Comparison of ENCODE assay signal across 32 cellular contexts in the genomic region with DNA sequence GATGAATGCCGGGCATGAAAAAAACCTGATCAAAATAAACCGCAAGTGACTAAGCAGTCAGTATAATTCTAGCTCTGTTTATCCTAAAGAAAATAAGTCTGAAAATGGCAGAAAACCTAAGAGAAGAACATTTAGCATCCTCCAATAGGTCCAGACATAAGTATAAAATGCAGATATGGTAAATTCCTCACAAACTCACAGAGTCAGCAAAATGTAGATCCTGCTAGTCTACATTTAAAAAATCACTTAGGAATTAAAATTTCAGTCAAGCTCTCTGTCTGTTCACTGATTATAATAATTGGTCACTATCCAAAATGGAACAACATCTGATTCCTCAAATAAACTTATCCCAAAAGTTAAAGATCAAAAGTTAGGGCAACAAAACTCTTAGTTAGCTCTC.
DNase-seq lines count a peak whose midpoint lies in the region; ATAC-seq, FAIRE-seq and TF ChIP-seq lines count a peak whose summit lies in the region.
"Had no signal": no experiment of that assay in that cellular context is flagged by ENCODE, and none has a peak within 500 bp of the region (broad histone marks: within the 10 kb centered on the region; RNA-seq: fewer than 3 reads in every experiment).

No MANE protein-coding gene starts in this region.

- H2BK120ac ChIP-seq in IMR-90 (ENCODE audit: low read depth, low read length): no peak overlapping the region

- dilution Hi-C loops in IMR-90 (cut with HindIII; ENCODE audit: low sequenced_read_pairs, unreplicated experiment): no loop called here

- H2BK15ac ChIP-seq in IMR-90 (ENCODE audit: low read depth, low read length): no peak overlapping the region

- BruUV-seq in HepG2 (replicated peaks; lab: Mats Ljungman, UMichigan) (no TSS peak), IMR-90 (replicated peaks; lab: Mats Ljungman, UMichigan) (no TSS peak)

- H3K36me3 ChIP-seq in HepG2 (replicated peaks in 1 of 2; ENCODE audit: control insufficient read depth in 1 of 2, insufficient read depth in 2 of 2, low read length in 2 of 2): no peaks in the 10 kb centered on the region
- no peaks in the 10 kb centered on the region for H3K36me3 ChIP-seq in right lobe of liver
- no peaks in the 10 kb centered on the region for H3K36me3 ChIP-seq in IMR-90 (ENCODE audit: control insufficient read depth, insufficient read depth, low read length)
- no peaks in the 10 kb centered on the region for H3K36me3 ChIP-seq in testis (ENCODE audit: low read depth, missing control alignments)
- H3K36me3 ChIP-seq: BE2C; BLaER1; BLaER1 treated with 17β-estradiol and CSF1 and Interleukin-3, amounts not matched to agents 10 nM and 100 nM had no signal

- WGBS in HepG2 (ENCODE audit: low lambda C conversion rate): 0% methylated on average over 2 of the region's 2 CpGs
- WGBS in right lobe of liver (ENCODE audit: insufficient coverage, low coverage, low lambda C conversion rate, missing lambda C conversion rate): 60% methylated on average over 2 of the region's 2 CpGs
- WGBS in A549 (ENCODE audit: missing lambda C conversion rate): 64% methylated on average over 2 of the region's 2 CpGs
- WGBS in IMR-90 (ENCODE audit: extremely low coverage in 2 of 2, insufficient read length in 1 of 2), 2 experiments: no CpG with 5 or more reads among the region's 2 CpGs
- WGBS in testis, 2 donors: 67 to 76% methylated on average over 2 of the region's 2 CpGs

- H4K8ac ChIP-seq in IMR-90 (ENCODE audit: low read depth in 2 of 2, low read length in 2 of 2): no peak overlapping the region

- no peaks in the 10 kb centered on the region for H3K79me2 ChIP-seq in HepG2 (ENCODE audit: insufficient read depth, low read length)

- TF ChIP-seq RAD21 in HepG2 (CRISPR knock-in tag; IDR thresholded peaks at IDR 0.05) (no peak), A549 (conservative IDR thresholded peaks at IDR 0.05 in 1 of 2, IDR thresholded peaks at IDR 0.05 in 1 of 2) (no peak), IMR-90 (IDR thresholded peaks at IDR 0.05; ENCODE audit: low read length) (no peak)

- POLR2A ChIA-PET in HepG2 (lab: Yijun Ruan, JAX) (no interaction called here), A549 (lab: Yijun Ruan, JAX) (no interaction called here), IMR-90 (lab: Charles Lee; ENCODE audit: unreplicated experiment) (no interaction called here)

- no peaks in the 10 kb centered on the region for H4K20me1 ChIP-seq in HepG2 (ENCODE audit: insufficient read depth, low read length)
- H4K20me1 ChIP-seq in IMR-90 (ENCODE audit: insufficient read depth, low read length): no peaks in the 10 kb centered on the region
- H4K20me1 ChIP-seq: BLaER1; BLaER1 treated with 17β-estradiol and CSF1 and Interleukin-3, amounts not matched to agents 10 nM and 100 nM had no signal

- H3K9ac ChIP-seq in HepG2 (ENCODE audit: insufficient read depth, low read depth, low read length): no peak overlapping the region
- H3K9ac ChIP-seq in IMR-90 (ENCODE audit: low read depth, low read length): no peak overlapping the region
- H3K9ac ChIP-seq: BLaER1; BLaER1 treated with 17β-estradiol and CSF1 and Interleukin-3, amounts not matched to agents 10 nM and 100 nM had no signal

- intact Hi-C loops in HepG2 (cut with micrococcal nuclease; ENCODE audit: unreplicated experiment): no loop called here
- intact Hi-C loops in right lobe of liver (cut with DNase I): no loop called here
- intact Hi-C loops in IMR-90 (cut with micrococcal nuclease): no loop called here
- intact Hi-C loops in testis (cut with DNase I; ENCODE audit: low total_unique reads): no loop called here

- H4K91ac ChIP-seq in IMR-90 (ENCODE audit: insufficient read depth, low read depth, low read length): no peak overlapping the region

- H3K23ac ChIP-seq in IMR-90 (ENCODE audit: low read depth, low read length): no peak overlapping the region

- DNase-seq in HepG2 (ENCODE audit: low spot score) (no peak), right lobe of liver (no peak), A549 (ENCODE audit: low read depth in 1 of 2, low spot score in 1 of 2) (no peak), IMR-90 (no peak), testis (no peak)
- DNase-seq: 8988T; ACHN; AML-193; BE2C; C1 segment of cervical spinal cord; Caco-2; Calu3; CD4-positive, alpha-beta memory T cell; CD4-positive, alpha-beta T cell; CD4-positive, CD25-positive, alpha-beta regulatory T cell; CD8-positive, alpha-beta memory T cell; CD8-positive, alpha-beta T cell; COR-L47; DMS 273 treated with DMSO at 0.1 percent for 48 hours; DMS153; DMS53; DMS79; DMS79 treated with DMSO at 0.1 percent for 48 hours; DND-41; EL had no signal

- no peak overlapping the region for H3K27ac ChIP-seq in HepG2 (ENCODE audit: extremely low read length, insufficient read depth, low read length)
- H3K27ac ChIP-seq in right lobe of liver: no peak overlapping the region
- no peak overlapping the region for H3K27ac ChIP-seq in A549
- no peak overlapping the region for H3K27ac ChIP-seq in IMR-90 (ENCODE audit: insufficient read depth, low read length)
- no peak overlapping the region for H3K27ac ChIP-seq in testis
- H3K27ac ChIP-seq: 22Rv1; BLaER1; BLaER1 treated with 17β-estradiol and CSF1 and Interleukin-3, amounts not matched to agents 10 nM and 100 nM; C4-2B had no signal

- H2AK9ac ChIP-seq in IMR-90 (replicated peaks; ENCODE audit: low read depth, low read length, poor library complexity): no peak overlapping the region

- TF ChIP-seq CTCF in HepG2 (CRISPR knock-in tag; IDR thresholded peaks at IDR 0.05) (no peak), right lobe of liver (IDR thresholded peaks at IDR 0.05) (no peak), A549 (IDR thresholded peaks at IDR 0.05) (no peak), IMR-90 (conservative IDR thresholded peaks at IDR 0.05; ENCODE audit: low read depth, low read length) (no peak), testis (IDR thresholded peaks at IDR 0.05) (no peak)

- H2BK20ac ChIP-seq in IMR-90 (ENCODE audit: low read depth, low read length): no peak overlapping the region

- no peaks in the 10 kb centered on the region for H3K9me1 ChIP-seq in IMR-90 (ENCODE audit: insufficient read depth, low read length)

- H2AK5ac ChIP-seq in IMR-90 (ENCODE audit: low read depth, low read length): no peak overlapping the region

- peaks cover 83% of the 10 kb centered on the region for H3K9me3 ChIP-seq in HepG2 (ENCODE audit: low read length)
- H3K9me3 ChIP-seq in right lobe of liver: no peaks in the 10 kb centered on the region
- H3K9me3 ChIP-seq in A549: peaks cover 4% of the 10 kb centered on the region; the same call in 1 of the 3 replicates
- H3K9me3 ChIP-seq in IMR-90 (ENCODE audit: control insufficient read depth, insufficient read depth, low read length): no peaks in the 10 kb centered on the region
- H3K9me3 ChIP-seq in testis: no peaks in the 10 kb centered on the region
- H3K9me3 ChIP-seq: BE2C, Caco-2 had no signal

- no peaks in the 10 kb centered on the region for H3K27me3 ChIP-seq in HepG2 (ENCODE audit: control insufficient read depth in 1 of 2, insufficient read depth in 2 of 2, low read length in 2 of 2)
- H3K27me3 ChIP-seq in right lobe of liver: no peaks in the 10 kb centered on the region
- no peaks in the 10 kb centered on the region for H3K27me3 ChIP-seq in IMR-90 (ENCODE audit: control insufficient read depth, insufficient read depth, low read length)
- H3K27me3 ChIP-seq in testis: no peaks in the 10 kb centered on the region
- H3K27me3 ChIP-seq: BE2C; BLaER1; BLaER1 treated with 17β-estradiol and CSF1 and Interleukin-3, amounts not matched to agents 10 nM and 100 nM had no signal

- H4K5ac ChIP-seq in IMR-90 (ENCODE audit: low read depth, low read length): no peak overlapping the region

- in situ Hi-C loops in HepG2 (cut with HindIII; ENCODE audit: extremely low pct_ligation_motif_present, low pct_unique_long_range_greater_than_20kb): no loop called here
- in situ Hi-C loops in IMR-90 (cut with MboI; ENCODE audit: low sequenced_read_pairs): no loop called here

- CTCF ChIA-PET in HepG2 (lab: Yijun Ruan, JAX; ENCODE audit: low intra/inter-chr PET ratio, low total read pairs): no interaction called here
- CTCF ChIA-PET in A549 (lab: Yijun Ruan, JAX): no interaction called here
- CTCF ChIA-PET in IMR-90 (lab: Yijun Ruan, JAX): no interaction called here

- no peak overlapping the region for H3K56ac ChIP-seq in IMR-90 (ENCODE audit: extremely low read depth, insufficient read depth, low read length)

- H3K18ac ChIP-seq in IMR-90 (ENCODE audit: low read depth, low read length): no peak overlapping the region

- ATAC-seq in HepG2 (no peak), right lobe of liver (no peak), A549 (no peak), IMR-90 (ENCODE audit: low read depth) (no peak), GM18870 (IDR thresholded peaks at IDR 0.05; ENCODE audit: unreplicated experiment) (no peak)
- ATAC-seq: CD8-positive, alpha-beta T cell had no signal

- no peak overlapping the region for H3K14ac ChIP-seq in IMR-90 (replicated peaks; ENCODE audit: low read depth, low read length)

- H3K4me3 ChIP-seq in HepG2 (replicated peaks in 1 of 3; ENCODE audit: insufficient read depth in 1 of 3, low read depth in 2 of 3, low read length in 3 of 3) (no peak overlapping the region), right lobe of liver (no peak overlapping the region), A549 (no peak overlapping the region), IMR-90 (ENCODE audit: insufficient read depth, low read depth, low read length) (no peak overlapping the region), testis (no peak overlapping the region)
- H3K4me3 ChIP-seq: BLaER1; BLaER1 treated with 17β-estradiol and CSF1 and Interleukin-3, amounts not matched to agents 10 nM and 100 nM had no signal

- FAIRE-seq in HepG2 (lab: Jason Lieb, UNC) (no peak), A549 (lab: Jason Lieb, UNC) (no peak)
- FAIRE-seq: A204.1, D721Med had no signal

- no peak overlapping the region for H2BK5ac ChIP-seq in IMR-90 (ENCODE audit: low read depth, low read length, poor library complexity, severe bottlenecking)

- no peak overlapping the region for H3K4me2 ChIP-seq in HepG2 (ENCODE audit: low read depth, low read length)
- no peak overlapping the region for H3K4me2 ChIP-seq in A549
- no peak overlapping the region for H3K4me2 ChIP-seq in IMR-90 (ENCODE audit: low read depth, low read length)

- H3K4ac ChIP-seq in IMR-90 (ENCODE audit: low read depth, low read length): no peak overlapping the region

- TF ChIP-seq EP300 in HepG2 (IDR thresholded peaks at IDR 0.05; ENCODE audit: low read depth in 2 of 2, low read length in 2 of 2): no peak
- no peak for TF ChIP-seq EP300 in HepG2 (CRISPR knock-in tag; IDR thresholded peaks at IDR 0.05; ENCODE audit: borderline replicate concordance)
- no peak for TF ChIP-seq EP300 in A549 (IDR thresholded peaks at IDR 0.05)

- no peak overlapping the region for H2AFZ ChIP-seq in HepG2 (ENCODE audit: low read length)
- H2AFZ ChIP-seq in IMR-90 (replicated peaks; ENCODE audit: low read length, poor library complexity): no peak overlapping the region

- H3K4me1 ChIP-seq in HepG2 (ENCODE audit: insufficient read depth, low read length) (no peaks in the 10 kb centered on the region), right lobe of liver (no peaks in the 10 kb centered on the region), A549 (no peaks in the 10 kb centered on the region), IMR-90 (ENCODE audit: control insufficient read depth, insufficient read depth, low read length) (no peaks in the 10 kb centered on the region), testis (no peaks in the 10 kb centered on the region)
- H3K4me1 ChIP-seq: BE2C, Caco-2 had no signal

- no peaks in the 10 kb centered on the region for H3K79me1 ChIP-seq in IMR-90 (ENCODE audit: low read depth in 1 of 2, low read length in 2 of 2)

- no peak for TF ChIP-seq POLR2A in HepG2 (IDR thresholded peaks at IDR 0.05; ENCODE audit: insufficient read depth in 1 of 2, low read depth in 2 of 2, low read length in 2 of 2)
- no peak for TF ChIP-seq POLR2A in right lobe of liver (IDR thresholded peaks at IDR 0.05)
- TF ChIP-seq POLR2A in A549 (IDR thresholded peaks at IDR 0.05; ENCODE audit: low read length): no peak
- no peak for TF ChIP-seq POLR2A in IMR-90 (IDR thresholded peaks at IDR 0.05; ENCODE audit: low read depth, low read length)
- TF ChIP-seq POLR2A in testis (IDR thresholded peaks at IDR 0.05): no peak

Comparison
In these comparisons a context has a peak if more than half of its experiments do, and no peak if none do; other contexts are left out.
1. Of the 38 proteins assayed by ChIP-seq in both HepG2 and A549: peak only in HepG2: none; only in A549: none; in both: MAFK; in neither: 37.